In genomic region chr4:124509151-124509550, GRCh38 we compare ENCODE assay signal across 34 cellular contexts.
"Had no signal": no experiment of that assay in that cellular context is flagged by ENCODE, and none has a peak within 500 bp of the region (broad histone marks: within the 10 kb centered on the region; RNA-seq: fewer than 3 reads in every experiment).

No MANE protein-coding gene starts in this region.

- FAIRE-seq: astrocyte, bronchial epithelial cell had no signal

- H3K9me3 ChIP-seq: adrenal gland, ascending aorta, body of pancreas, breast epithelium had no signal

- H3K27me3 ChIP-seq: adrenal gland, ascending aorta, body of pancreas, brain microvascular endothelial cell, breast epithelium, cardiac muscle cell had no signal

- H3K36me3 ChIP-seq: adrenal gland, ascending aorta, brain microvascular endothelial cell, breast epithelium, cardiac muscle cell had no signal

- H3K4me3 ChIP-seq: adrenal gland, ascending aorta, body of pancreas, breast epithelium, cardiac muscle cell had no signal

- H3K27ac ChIP-seq: adrenal gland, ascending aorta, body of pancreas, brain microvascular endothelial cell, breast epithelium, cardiac muscle cell had no signal

- ATAC-seq: activated naive CD4-positive, alpha-beta T cell treated with anti-CD3 and anti-CD28 coated beads, Interleukin-2, amount 50 U/mL, for 72 hours; activated naive CD8-positive, alpha-beta T cell treated with anti-CD3 and anti-CD28 coated beads, Interleukin-2, amount 50 U/mL, for 24 hours; activated T-cell treated with anti-CD3 and anti-CD28 coated beads, Interleukin-2, amount 50 U/mL, for 4 hours; activated T-cell treated with anti-CD3 and anti-CD28 coated beads, Interleukin-2, amount 50 U/mL, for 72 hours; activated T-helper 17 cell treated with anti-CD3 and anti-CD28 coated beads, Interleukin-2, amount 50 U/mL, for 72 hours; body of pancreas had no signal

- DNase-seq: activated effector memory CD4-positive, alpha-beta T cell treated with anti-CD3 and anti-CD28 coated beads, Interleukin-2, amount 50 U/mL, for 16 hours; activated effector memory CD4-positive, alpha-beta T cell treated with Interleukin-2 at 50 U/mL for 16 hours; activated gamma-delta T cell; activated gamma-delta T cell treated with Interleukin-2 at 50 U/mL for 16 hours; activated naive CD4-positive, alpha-beta T cell; activated naive CD4-positive, alpha-beta T cell treated with anti-CD3 and anti-CD28 coated beads for 36 hours; activated naive CD4-positive, alpha-beta T cell treated with anti-CD3 and anti-CD28 coated beads, Interleukin-2, amount 10 ng/mL, durations not matched to agents 7 days and 5 days; activated naive CD4-positive, alpha-beta T cell treated with anti-CD3 and anti-CD28 coated beads, Interleukin-2, amount 50 U/mL, for 16 hours; activated naive CD4-positive, alpha-beta T cell treated with Interleukin-2 at 50 U/mL for 16 hours; activated naive CD8-positive, alpha-beta T cell treated with anti-CD3 and anti-CD28 coated beads for 36 hours; activated naive CD8-positive, alpha-beta T cell treated with anti-CD3 and anti-CD28 coated beads, Interleukin-2, amount 10 ng/mL, durations not matched to agents 7 days and 5 days; activated naive CD8-positive, alpha-beta T cell treated with anti-CD3 and anti-CD28 coated beads, Interleukin-2, amount 50 U/mL, for 24 hours; activated T-cell treated with anti-CD3 and anti-CD28 coated beads, Interleukin-2, amount 50 U/mL, for 1 hour; activated T-cell treated with anti-CD3 and anti-CD28 coated beads, Interleukin-2, amount 50 U/mL, for 24 hours; activated T-cell treated with anti-CD3 and anti-CD28 coated beads, Interleukin-2, amount 50 U/mL, for 4 hours; activated T-cell treated with anti-CD3 and anti-CD28 coated beads, Interleukin-2, amount 50 U/mL, for 48 hours; activated T-cell treated with anti-CD3 and anti-CD28 coated beads, Interleukin-2, amount 50 U/mL, for 72 hours; adrenal gland; amniotic stem cell; amygdala; anterior cingulate cortex; aorta; body of pancreas; brain microvascular endothelial cell; caudate nucleus; central memory CD4-positive, alpha-beta T cell; cerebellar nuclear complex had no signal

- H3K4me1 ChIP-seq: adrenal gland, ascending aorta, body of pancreas, breast epithelium had no signal
